In the genomic region with DNA sequence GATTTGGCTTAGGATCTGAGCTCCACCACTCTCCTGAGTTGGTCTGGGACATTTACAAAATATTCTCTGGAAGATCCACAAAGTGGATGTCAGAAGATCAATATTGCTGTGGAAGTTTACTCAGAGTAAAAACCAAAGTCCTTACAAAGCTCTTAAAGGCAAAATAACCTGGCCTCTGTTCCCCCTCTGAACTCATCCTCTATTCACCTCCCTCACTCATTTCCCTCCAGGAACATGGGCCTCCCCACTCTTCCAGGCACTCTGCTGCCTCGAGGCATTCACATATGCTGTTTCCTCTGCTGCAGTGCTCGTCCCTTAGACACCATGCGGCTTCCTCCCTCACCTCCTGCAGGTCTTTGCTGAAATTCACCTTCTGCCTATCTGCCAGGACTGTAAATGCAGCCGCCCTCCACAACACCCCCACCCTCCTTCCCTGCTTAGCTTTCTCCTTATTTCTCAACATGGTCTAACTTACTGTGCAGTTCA, we compare ENCODE assay signal across 21 cellular contexts. TPM values are rescaled to one million over a fixed set of nuclear protein-coding genes. Genes with fewer than 3 reads are reported as not detected.
A peak's percentile ranks its signal among the peaks of the same experiment; 100 is the strongest.
DNase-seq lines count a peak whose midpoint lies in the region; ATAC-seq, FAIRE-seq and TF ChIP-seq lines count a peak whose summit lies in the region.
"Had no signal": no experiment of that assay in that cellular context is flagged by ENCODE, and none has a peak within 500 bp of the region (broad histone marks: within the 10 kb centered on the region; RNA-seq: fewer than 3 reads in every experiment).

No MANE protein-coding gene starts in this region.

- TF ChIP-seq CTCF in H9 (conservative IDR thresholded peaks at IDR 0.05) (no peak), VCaP (conservative IDR thresholded peaks at IDR 0.05) (no peak), HepG2 (CRISPR knock-in tag; IDR thresholded peaks at IDR 0.05) (no peak)

- no peaks in the 10 kb centered on the region for H3K9me3 ChIP-seq in H9 (ENCODE audit: control insufficient read depth, low read depth, low read length)
- H3K9me3 ChIP-seq in HepG2 (ENCODE audit: low read length) = peaks cover 6% of the 10 kb centered on the region; the same call in 1 of the 2 replicates
- H3K9me3 ChIP-seq: BE2C, Caco-2 had no signal

- H3T11ph ChIP-seq in H9 (ENCODE audit: low read length) = no peak overlapping the region

- H4K8ac ChIP-seq in H9 (replicated peaks; ENCODE audit: insufficient read length, low read depth, low read length) = no peak overlapping the region

- H3K27me3 ChIP-seq in H9 (ENCODE audit: insufficient read depth, low read length) (no peaks in the 10 kb centered on the region), HepG2 (ENCODE audit: control insufficient read depth in 1 of 2, insufficient read depth in 2 of 2, low read length in 2 of 2) (peaks cover 0 to 12% of the 10 kb centered on the region in 2 experiments; a peak in 1 of 5 replicates)
- H3K27me3 ChIP-seq: BE2C had no signal

- H3K9ac ChIP-seq in H9 (ENCODE audit: extremely low read depth, insufficient read length, low read length) = no peak overlapping the region
- 0 out of 2 replicates have a peak overlapping the region, but pooled peaks have one; percentile 4 for H3K9ac ChIP-seq in HepG2 (ENCODE audit: insufficient read depth, low read depth, low read length)

- H2BK20ac ChIP-seq in H9 (ENCODE audit: low read depth, low read length, poor library complexity, severe bottlenecking) = no peak overlapping the region

- no peak overlapping the region for H2BK12ac ChIP-seq in H9 (ENCODE audit: insufficient read length, low read depth, low read length)

- peaks cover 31% of the 10 kb centered on the region for H3K27me3 Mint-ChIP-seq in H9 (ENCODE audit: low read depth)

- no peaks in the 10 kb centered on the region for H3K36me3 Mint-ChIP-seq in H9 (ENCODE audit: insufficient read depth in 1 of 3, low read depth in 3 of 3)
- H3K36me3 Mint-ChIP-seq: CD4-positive, CD25-positive, alpha-beta regulatory T cell; CD8-positive, alpha-beta memory T cell; IgD-negative memory B cell had no signal

- H4K91ac ChIP-seq in H9 (ENCODE audit: insufficient read length, low read depth, low read length) = no peak overlapping the region

- H3K4me3 Mint-ChIP-seq in H9 = no peak overlapping the region
- H3K4me3 Mint-ChIP-seq: CD4-positive, CD25-positive, alpha-beta regulatory T cell; CD8-positive, alpha-beta memory T cell; HFFc6; IgD-negative memory B cell had no signal

- no peak overlapping the region for H2BK15ac ChIP-seq in H9 (ENCODE audit: low read depth, low read length)

- no peaks in the 10 kb centered on the region for H3K36me3 ChIP-seq in HepG2 (replicated peaks in 1 of 2; ENCODE audit: control insufficient read depth in 1 of 2, insufficient read depth in 2 of 2, low read length in 2 of 2)
- H3K36me3 ChIP-seq: BE2C had no signal

- ATAC-seq in HepG2 = peak; percentile 54

- no peaks in the 10 kb centered on the region for H3K9me3 Mint-ChIP-seq in H9
- H3K9me3 Mint-ChIP-seq: CD4-positive, CD25-positive, alpha-beta regulatory T cell; CD8-positive, alpha-beta memory T cell; HFFc6 had no signal

- H3K18ac ChIP-seq in H9 (ENCODE audit: insufficient read length, low read depth, low read length) = no peak overlapping the region

- H2BK120ac ChIP-seq in H9 (ENCODE audit: low read depth, low read length, poor library complexity, severe bottlenecking) = no peak overlapping the region

- CTCF ChIA-PET in HepG2 (lab: Yijun Ruan, JAX; ENCODE audit: low intra/inter-chr PET ratio, low total read pairs) = no interaction called here

- no peak overlapping the region for H3K27ac ChIP-seq in H9 (ENCODE audit: insufficient read length, low read depth, low read length)
- peak overlapping the region; percentile 35 for H3K27ac ChIP-seq in VCaP
- H3K27ac ChIP-seq in HepG2 (ENCODE audit: extremely low read length, insufficient read depth, low read length) = peak overlapping the region; percentile 58

- H3K4me2 ChIP-seq in H9 (ENCODE audit: insufficient read depth, insufficient read length, low read length) = no peak overlapping the region
- H3K4me2 ChIP-seq in HepG2 (ENCODE audit: low read depth, low read length) = peak overlapping the region; percentile 64

- no peak overlapping the region for H3K4ac ChIP-seq in H9 (ENCODE audit: low read depth, low read length)

- POLR2A ChIA-PET in HepG2 (lab: Yijun Ruan, JAX) = interaction anchor here (0.9 to 1.7 kb wide), 4 partner anchors 15 to 230 kb away, joined by 3 to 18 read pairs (median 4); a partner anchor contains a TSS

- peak overlapping the region in 2 of 3 experiments; percentile 33 to 75; a peak in 2 of 7 replicates for H3K27ac Mint-ChIP-seq in H9
- H3K27ac Mint-ChIP-seq: HFFc6, IgD-negative memory B cell had no signal

- intact Hi-C loops in HepG2 (cut with micrococcal nuclease; ENCODE audit: unreplicated experiment) = loop anchor here (2.0 to 5.0 kb wide), 2 partner anchors 148 to 290 kb away; no protein-coding TSS in a partner anchor

- no peaks in the 10 kb centered on the region for H3K79me1 ChIP-seq in H9 (ENCODE audit: insufficient read depth, low read depth, low read length, poor library complexity, severe bottlenecking)

- no TSS peak for BruUV-seq in HepG2 (replicated peaks; lab: Mats Ljungman, UMichigan)

- no peak overlapping the region for H2AFZ ChIP-seq in H9 (ENCODE audit: low read length)
- H2AFZ ChIP-seq in HepG2 (ENCODE audit: low read length) = no peak overlapping the region

- in situ Hi-C loops in HepG2 (cut with HindIII; ENCODE audit: extremely low pct_ligation_motif_present, low pct_unique_long_range_greater_than_20kb) = no loop called here

- H2BK5ac ChIP-seq in H9 (ENCODE audit: insufficient read length, low read length) = no peak overlapping the region

- DNase-seq in H9 (no peak), HepG2 (ENCODE audit: low spot score) (no peak), COR-L47 (lab: John Stamatoyannopoulos, UW) (no peak), DMS153 (lab: John Stamatoyannopoulos, UW) (no peak), GOT3 (lab: John Stamatoyannopoulos, UW) (no peak)
- DNase-seq: BE2C; C1 segment of cervical spinal cord; Caco-2; CD4-positive, CD25-positive, alpha-beta regulatory T cell; CD8-positive, alpha-beta memory T cell; DMS79; GDM1; HCEC 1CT; HFFc6; KBM-7 had no signal

- H3K79me2 ChIP-seq in H9 (ENCODE audit: insufficient read depth, low read length) = no peaks in the 10 kb centered on the region
- no peaks in the 10 kb centered on the region for H3K79me2 ChIP-seq in HepG2 (ENCODE audit: insufficient read depth, low read length)

- FAIRE-seq in HepG2 (lab: Jason Lieb, UNC) = no peak
- FAIRE-seq: HTR-8/SVneo had no signal

- H4K5ac ChIP-seq in H9 (ENCODE audit: insufficient read length, low read depth, low read length) = no peak overlapping the region

- no peak overlapping the region for H2AK5ac ChIP-seq in H9 (ENCODE audit: insufficient read length, low read length)

- no peaks in the 10 kb centered on the region for H3K23me2 ChIP-seq in H9 (ENCODE audit: insufficient read length, low read depth, low read length, poor library complexity, severe bottlenecking)

- H3K56ac ChIP-seq in H9 (ENCODE audit: insufficient read length, low read depth, low read length) = no peak overlapping the region

- no CpG with 5 or more reads among the region's 4 CpGs for WGBS in H9 (ENCODE audit: extremely low coverage, insufficient read length, low lambda C conversion rate)
- 1% methylated on average over 4 of the region's 4 CpGs for WGBS in HepG2 (ENCODE audit: low lambda C conversion rate)

- H3K14ac ChIP-seq in H9 (ENCODE audit: insufficient read depth, low read length) = no peak overlapping the region

- TF ChIP-seq EP300 in HepG2 (IDR thresholded peaks at IDR 0.05; ENCODE audit: low read depth in 2 of 2, low read length in 2 of 2) = no peak
- no peak for TF ChIP-seq EP300 in HepG2 (CRISPR knock-in tag; IDR thresholded peaks at IDR 0.05; ENCODE audit: borderline replicate concordance)

- TF ChIP-seq RAD21 in HepG2 (CRISPR knock-in tag; IDR thresholded peaks at IDR 0.05) = no peak

- no peak overlapping the region for H3K23ac ChIP-seq in H9 (ENCODE audit: insufficient read length, low read depth, low read length)

- H4K20me1 ChIP-seq in H9 (ENCODE audit: control insufficient read depth, insufficient read depth, insufficient read length) (peaks cover 2% of the 10 kb centered on the region), HepG2 (ENCODE audit: insufficient read depth, low read length) (no peaks in the 10 kb centered on the region)

- H3K4me1 Mint-ChIP-seq in H9 = peaks cover 4 to 6% of the 10 kb centered on the region in 2 experiments; a peak in 3 of 4 replicates
- H3K4me1 Mint-ChIP-seq: CD4-positive, CD25-positive, alpha-beta regulatory T cell; CD8-positive, alpha-beta memory T cell; IgD-negative memory B cell had no signal

- TF ChIP-seq POLR2A in HepG2 (IDR thresholded peaks at IDR 0.05; ENCODE audit: insufficient read depth in 1 of 2, low read depth in 2 of 2, low read length in 2 of 2) = no peak

- H3K4me1 ChIP-seq in H9 (ENCODE audit: insufficient read depth, low read length) = no peaks in the 10 kb centered on the region
- peaks cover 57% of the 10 kb centered on the region for H3K4me1 ChIP-seq in HepG2 (ENCODE audit: insufficient read depth, low read length)
- H3K4me1 ChIP-seq: BE2C, Caco-2 had no signal

- peak overlapping the region in 1 of 3 experiments; percentile 39; a peak in 1 of 6 replicates for H3K4me3 ChIP-seq in HepG2 (replicated peaks in 1 of 3; ENCODE audit: insufficient read depth in 1 of 3, low read depth in 2 of 3, low read length in 3 of 3)

RNA-seq across cellular contexts. Expression of a gene that starts 19.1 kb away (rescaled TPM):
- total RNA-seq in H9 (2021) (11.5 and 15.2 TPM in 2 replicates), HepG2 (2016; rRNA removed; fragmentation: Illumina TruSeq; extraction: Trizol) (11.0 and 12.4 TPM in 2 replicates)
- total RNA-seq in HepG2 (2016; cell fraction: cytosol; rRNA removed; fragmentation: Illumina TruSeq; extraction: Trizol; ENCODE audit: low read depth) = 1.1 and 1.3 TPM in 2 replicates
- total RNA-seq in HepG2 (2016; cell fraction: insoluble cytoplasmic fraction; rRNA removed; fragmentation: Illumina TruSeq; extraction: Trizol) = 10.0 and 11.0 TPM in 2 replicates
- 2.5 and 2.8 TPM in 2 replicates for total RNA-seq in HepG2 (2016; cell fraction: membrane; rRNA removed; fragmentation: Illumina TruSeq; extraction: Trizol)
- 18.2 and 18.6 TPM in 2 replicates for total RNA-seq in HepG2 (2016; cell fraction: nucleus; rRNA removed; fragmentation: Illumina TruSeq; extraction: Trizol)
- polyA plus RNA-seq in HepG2 (2011; rRNA removed) = 4.5 and 5.4 TPM in 2 replicates
- 2.7 and 3.4 TPM in 2 replicates for polyA plus RNA-seq in HepG2 (2011; cell fraction: cytosol; rRNA removed)
- 11.4 and 15.7 TPM in 2 replicates for polyA plus RNA-seq in HepG2 (2011; cell fraction: nucleus; rRNA removed)
- 10.8 and 13.5 TPM in 2 replicates for polyA plus RNA-seq in HepG2 (2012)
- polyA plus RNA-seq in HepG2 (2016; cell fraction: cytosol; fragmentation: Illumina TruSeq; extraction: Trizol; ENCODE audit: low read depth) = 1.2 and 1.6 TPM in 2 replicates
- polyA plus RNA-seq in HepG2 (2016; cell fraction: insoluble cytoplasmic fraction; fragmentation: Illumina TruSeq; extraction: Trizol; ENCODE audit: low read depth) = 15.5 and 17.8 TPM in 2 replicates
- polyA plus RNA-seq in HepG2 (2016; cell fraction: membrane; fragmentation: Illumina TruSeq; extraction: Trizol; ENCODE audit: low read depth) = 2.6 and 3.0 TPM in 2 replicates
- 21.4 and 21.8 TPM in 2 replicates for polyA plus RNA-seq in HepG2 (2016; cell fraction: nucleus; fragmentation: Illumina TruSeq; extraction: Trizol; ENCODE audit: insufficient read depth, low read depth)
- polyA minus RNA-seq in HepG2 (2011; rRNA and poly(A)+ RNA removed; ENCODE audit: low replicate concordance) = 4.1 and 5.1 TPM in 2 replicates
- polyA minus RNA-seq in HepG2 (2011; cell fraction: cytosol; rRNA and poly(A)+ RNA removed) = 3.6 and 4.7 TPM in 2 replicates
- polyA minus RNA-seq in HepG2 (2011; cell fraction: nucleus; rRNA and poly(A)+ RNA removed) = 20.6 and 21.2 TPM in 2 replicates

RNA-seq across cellular contexts. Expression of a gene that starts 42.5 kb away (rescaled TPM):
- total RNA-seq in H9 (2021) (not detected in 2 replicates), HepG2 (2016; rRNA removed; fragmentation: Illumina TruSeq; extraction: Trizol) (0.04 TPM in 1 of 2 replicates, not detected in the other)
- not detected in 2 replicates for total RNA-seq in HepG2 (2016; cell fraction: cytosol; rRNA removed; fragmentation: Illumina TruSeq; extraction: Trizol; ENCODE audit: low read depth)
- total RNA-seq in HepG2 (2016; cell fraction: insoluble cytoplasmic fraction; rRNA removed; fragmentation: Illumina TruSeq; extraction: Trizol) = 0.09 TPM in 1 of 2 replicates, not detected in the other
- total RNA-seq in HepG2 (2016; cell fraction: membrane; rRNA removed; fragmentation: Illumina TruSeq; extraction: Trizol) = not detected in 2 replicates
- total RNA-seq in HepG2 (2016; cell fraction: nucleus; rRNA removed; fragmentation: Illumina TruSeq; extraction: Trizol) = 0.16 and 0.22 TPM in 2 replicates
- 0.03 and 0.08 TPM in 2 replicates for polyA plus RNA-seq in HepG2 (2011; rRNA removed)
- 0.10 TPM in 1 of 2 replicates, not detected in the other for polyA plus RNA-seq in HepG2 (2011; cell fraction: cytosol; rRNA removed)
- 0.26 and 0.47 TPM in 2 replicates for polyA plus RNA-seq in HepG2 (2011; cell fraction: nucleus; rRNA removed)
- 0.05 and 0.17 TPM in 2 replicates for polyA plus RNA-seq in HepG2 (2012)
- polyA plus RNA-seq in HepG2 (2016; cell fraction: cytosol; fragmentation: Illumina TruSeq; extraction: Trizol; ENCODE audit: low read depth) = not detected in 2 replicates
- polyA plus RNA-seq in HepG2 (2016; cell fraction: insoluble cytoplasmic fraction; fragmentation: Illumina TruSeq; extraction: Trizol; ENCODE audit: low read depth) = not detected in 2 replicates
- not detected in 2 replicates for polyA plus RNA-seq in HepG2 (2016; cell fraction: membrane; fragmentation: Illumina TruSeq; extraction: Trizol; ENCODE audit: low read depth)
- polyA plus RNA-seq in HepG2 (2016; cell fraction: nucleus; fragmentation: Illumina TruSeq; extraction: Trizol; ENCODE audit: insufficient read depth, low read depth) = 0.15 and 0.16 TPM in 2 replicates
- polyA minus RNA-seq in HepG2 (2011; rRNA and poly(A)+ RNA removed; ENCODE audit: low replicate concordance) = 0.12 TPM in 1 of 2 replicates, not detected in the other
- not detected in 2 replicates for polyA minus RNA-seq in HepG2 (2011; cell fraction: cytosol; rRNA and poly(A)+ RNA removed)
- 0.37 and 0.52 TPM in 2 replicates for polyA minus RNA-seq in HepG2 (2011; cell fraction: nucleus; rRNA and poly(A)+ RNA removed)
- total RNA-seq: A172, Daoy, H4, HFFc6 had no signal
- polyA plus RNA-seq: CD4-positive, CD25-positive, alpha-beta regulatory T cell; CD8-positive, alpha-beta memory T cell; IgD-negative memory B cell had no signal
